ENCODE assay signal across 23 cellular contexts in the genomic region with DNA sequence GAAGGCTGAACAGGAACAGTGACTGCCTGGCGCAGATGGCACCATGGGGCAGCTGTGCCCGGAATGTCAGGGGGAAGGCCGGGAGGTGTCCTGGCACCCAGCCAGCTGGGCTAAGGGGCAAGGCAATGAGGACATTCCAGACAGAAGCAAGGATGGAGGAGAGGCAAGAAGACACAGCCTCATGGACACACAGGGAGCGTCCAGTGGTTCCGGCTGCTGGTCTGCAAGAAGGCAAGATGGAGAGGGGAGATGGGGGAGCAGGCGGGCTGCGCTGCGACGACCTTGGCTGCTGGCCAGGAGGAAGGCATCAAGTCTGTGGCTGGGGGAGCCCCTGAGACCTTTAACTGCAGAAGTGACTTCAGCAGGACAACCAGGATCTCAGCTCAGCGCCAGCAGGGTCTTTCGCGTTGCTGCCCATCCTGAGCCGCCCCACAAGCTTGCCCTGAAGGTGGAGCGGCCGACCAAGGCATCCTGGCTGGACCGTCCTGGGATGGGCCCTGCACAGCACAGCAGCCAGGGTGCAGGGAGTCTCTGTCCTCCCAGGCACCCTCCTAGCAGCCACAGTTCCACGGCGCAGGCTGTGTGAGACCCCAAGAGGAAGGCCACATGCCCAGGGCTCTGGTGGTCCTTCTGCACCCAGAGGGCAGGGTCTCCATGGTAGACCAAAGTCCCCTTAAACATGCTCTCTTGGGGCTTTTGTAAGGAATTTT.
DNase-seq lines count a peak whose midpoint lies in the region; ATAC-seq and TF ChIP-seq lines count a peak whose summit lies in the region.
"Had no signal": no experiment of that assay in that cellular context is flagged by ENCODE, and none has a peak within 500 bp of the region (broad histone marks: within the 10 kb centered on the region; RNA-seq: fewer than 3 reads in every experiment).

No MANE protein-coding gene starts in this region.

- H3K36me3 ChIP-seq in body of pancreas (replicated peaks in 1 of 2; ENCODE audit: insufficient read depth in 1 of 2, low read depth in 2 of 2) = no peaks in the 10 kb centered on the region
- H3K36me3 ChIP-seq: left lung, prostate gland had no signal

- ATAC-seq in left ventricle myocardium superior (no peak), body of pancreas (no peak), GM19467 (IDR thresholded peaks at IDR 0.05; ENCODE audit: unreplicated experiment) (no peak)
- ATAC-seq: left lung; mucosa of descending colon; stimulated activated naive B cell treated with anti-CD40 and anti-IgM and Interleukin-4, amounts not matched to agents 10 μg/mL and 1 μg/mL and 100 μg/mL, for 72 hours had no signal

- H3K27me3 Mint-ChIP-seq in activated T-helper 2 cell treated with anti-CD3 and anti-CD28 coated beads, Interferon-gamma antibody, Interleukin-2, Interleukin-4, amounts not matched to agents 10 μg/mL and 5 μg/mL and 100 μg/mL, durations not matched to agents 14 hours and 24 hours and 36 hours (ENCODE audit: low read depth) = no peaks in the 10 kb centered on the region
- H3K27me3 Mint-ChIP-seq: activated CD4-positive, alpha-beta T cell treated with anti-CD3 and anti-CD28 coated beads, Interleukin-2, amount 10 ng/mL, durations not matched to agents 7 days and 5 days had no signal

- 58 to 68% methylated on average over 10 to 18 of the region's 18 CpGs for WGBS in body of pancreas, 2 donors

- no peak overlapping the region for H3K27ac ChIP-seq in body of pancreas
- H3K27ac ChIP-seq: left lung, prostate gland had no signal

- no peaks in the 10 kb centered on the region for H3K27me3 ChIP-seq in body of pancreas

- H3K9me3 Mint-ChIP-seq in activated T-helper 2 cell treated with anti-CD3 and anti-CD28 coated beads, Interferon-gamma antibody, Interleukin-2, Interleukin-4, amounts not matched to agents 10 μg/mL and 5 μg/mL and 100 μg/mL, durations not matched to agents 14 hours and 24 hours and 36 hours = peaks cover 6% of the 10 kb centered on the region

- no peak for TF ChIP-seq CTCF in body of pancreas (IDR thresholded peaks at IDR 0.05)

- H3K36me3 Mint-ChIP-seq in activated T-helper 2 cell treated with anti-CD3 and anti-CD28 coated beads, Interferon-gamma antibody, Interleukin-2, Interleukin-4, amounts not matched to agents 10 μg/mL and 5 μg/mL and 100 μg/mL, durations not matched to agents 14 hours and 24 hours and 36 hours (ENCODE audit: low read depth) = no peaks in the 10 kb centered on the region
- H3K36me3 Mint-ChIP-seq: CD4-positive, CD25-positive, alpha-beta regulatory T cell had no signal

- no peak overlapping the region for H3K4me3 Mint-ChIP-seq in activated T-helper 2 cell treated with anti-CD3 and anti-CD28 coated beads, Interferon-gamma antibody, Interleukin-2, Interleukin-4, amounts not matched to agents 10 μg/mL and 5 μg/mL and 100 μg/mL, durations not matched to agents 14 hours and 24 hours and 36 hours (ENCODE audit: low read depth)
- H3K4me3 Mint-ChIP-seq: activated CD4-positive, alpha-beta T cell treated with anti-CD3 and anti-CD28 coated beads, Interleukin-2, amount 10 ng/mL, durations not matched to agents 7 days and 5 days; CD4-positive, CD25-positive, alpha-beta regulatory T cell; stimulated activated naive B cell treated with anti-CD40 and anti-IgM and Interleukin-4, amounts not matched to agents 10 μg/mL and 1 μg/mL and 100 μg/mL, for 72 hours; T-helper 1 cell treated with Interleukin-12 subunit alpha and Interleukin-12 subunit beta and Interleukin-4 antibody, amounts not matched to agents 30 μg/mL and 1 μg/mL, for 36 hours had no signal

- intact Hi-C loops in cardiac septum (cut with DNase I) = no loop called here
- intact Hi-C loops in left ventricle myocardium superior (cut with micrococcal nuclease) = no loop called here
- intact Hi-C loops in activated T-helper 2 cell treated with anti-CD3 and anti-CD28 coated beads, Interferon-gamma antibody, Interleukin-2, Interleukin-4, amounts not matched to agents 10 μg/mL and 5 μg/mL and 100 μg/mL, durations not matched to agents 14 hours and 24 hours and 36 hours (cut with micrococcal nuclease) = no loop called here
- intact Hi-C loops in body of pancreas (cut with DNase I) = no loop called here

- no peaks in the 10 kb centered on the region for H3K9me3 ChIP-seq in body of pancreas
- H3K9me3 ChIP-seq: prostate gland had no signal

- no peaks in the 10 kb centered on the region for H3K4me1 Mint-ChIP-seq in activated T-helper 2 cell treated with anti-CD3 and anti-CD28 coated beads, Interferon-gamma antibody, Interleukin-2, Interleukin-4, amounts not matched to agents 10 μg/mL and 5 μg/mL and 100 μg/mL, durations not matched to agents 14 hours and 24 hours and 36 hours (ENCODE audit: low read depth)
- H3K4me1 Mint-ChIP-seq: activated CD4-positive, alpha-beta T cell treated with anti-CD3 and anti-CD28 coated beads, Interleukin-2, amount 10 ng/mL, durations not matched to agents 7 days and 5 days; CD4-positive, CD25-positive, alpha-beta regulatory T cell; stimulated activated naive B cell treated with anti-CD40 and anti-IgM and Interleukin-4, amounts not matched to agents 10 μg/mL and 1 μg/mL and 100 μg/mL, for 72 hours had no signal

- DNase-seq in cardiac septum (ENCODE audit: low spot score) (peak; percentile 72), left ventricle myocardium superior (no peak), mucosa of gallbladder (ENCODE audit: low spot score) (peak; percentile 9), ureter (ENCODE audit: low spot score) (peak; percentile 30), body of pancreas (no peak)
- DNase-seq in activated T-helper 2 cell treated with anti-CD3 and anti-CD28 coated beads, Interferon-gamma antibody, Interleukin-2, Interleukin-4, amounts not matched to agents 10 μg/mL and 5 μg/mL and 100 μg/mL, durations not matched to agents 14 hours and 24 hours and 36 hours (ENCODE audit: low spot score) = peak; percentile 6
- no peak for DNase-seq in stimulated activated CD4-positive, alpha-beta T cell treated with anti-CD3 and anti-CD28 coated beads, Interleukin-2, amount 100 ng/mL, for 48 hours
- DNase-seq: activated CD4-positive, alpha-beta T cell treated with anti-CD3 and anti-CD28 coated beads, Interleukin-2, amount 10 ng/mL, durations not matched to agents 7 days and 5 days; activated naive CD4-positive, alpha-beta T cell; activated T-cell treated with anti-CD3 and anti-CD28 coated beads, Interleukin-2, amount 50 U/mL, for 1 hour; CD4-positive, CD25-positive, alpha-beta regulatory T cell; dermis blood vessel endothelial cell; DMS53; GDM1; HCEC 1CT; MM.1S; mucosa of descending colon; NK-92 treated with Interleukin-12 subunit alpha and Interleukin-12 subunit beta, amount 100 ng/mL, for 24 hours; stimulated activated naive B cell treated with anti-CD40 and anti-IgM and Interleukin-4, amounts not matched to agents 10 μg/mL and 1 μg/mL and 100 μg/mL, for 72 hours had no signal

- H3K4me1 ChIP-seq in body of pancreas = no peaks in the 10 kb centered on the region
- H3K4me1 ChIP-seq: left lung, prostate gland had no signal

- H3K4me3 ChIP-seq in body of pancreas = no peak overlapping the region
- H3K4me3 ChIP-seq: left lung, mucosa of descending colon, prostate gland had no signal

- TF ChIP-seq POLR2A in body of pancreas (IDR thresholded peaks at IDR 0.05) = no peak

- H3K27ac Mint-ChIP-seq in activated T-helper 2 cell treated with anti-CD3 and anti-CD28 coated beads, Interferon-gamma antibody, Interleukin-2, Interleukin-4, amounts not matched to agents 10 μg/mL and 5 μg/mL and 100 μg/mL, durations not matched to agents 14 hours and 24 hours and 36 hours = no peak overlapping the region
- H3K27ac Mint-ChIP-seq: activated CD4-positive, alpha-beta T cell treated with anti-CD3 and anti-CD28 coated beads, Interleukin-2, amount 10 ng/mL, durations not matched to agents 7 days and 5 days; CD4-positive, CD25-positive, alpha-beta regulatory T cell; stimulated activated naive B cell treated with anti-CD40 and anti-IgM and Interleukin-4, amounts not matched to agents 10 μg/mL and 1 μg/mL and 100 μg/mL, for 72 hours; T-helper 1 cell treated with Interleukin-12 subunit alpha and Interleukin-12 subunit beta and Interleukin-4 antibody, amounts not matched to agents 30 μg/mL and 1 μg/mL, for 36 hours had no signal

Comparison
In these comparisons a context has a peak if more than half of its experiments do, and no peak if none do; other contexts are left out.
1. DNase-seq: peak in cardiac septum (single experiment), activated T-helper 2 cell treated with anti-CD3 and anti-CD28 coated beads, Interferon-gamma antibody, Interleukin-2, Interleukin-4, amounts not matched to agents 10 μg/mL and 5 μg/mL and 100 μg/mL, durations not matched to agents 14 hours and 24 hours and 36 hours (single experiment), mucosa of gallbladder (single experiment) and ureter (single experiment); none in left ventricle myocardium superior (single experiment), body of pancreas (0 of 4) and stimulated activated CD4-positive, alpha-beta T cell treated with anti-CD3 and anti-CD28 coated beads, Interleukin-2, amount 100 ng/mL, for 48 hours (0 of 2).